8 cellular contexts compared by ENCODE assay signal in genomic region chr20:59222982-59223610, GRCh38.
DNase-seq lines count a peak whose midpoint lies in the region; ATAC-seq lines count a peak whose summit lies in the region.

No MANE protein-coding gene starts in this region.

- peaks cover 12% of the 10 kb centered on the region for H3K4me1 ChIP-seq in HUES6 (ENCODE audit: control insufficient read depth, insufficient read depth, low read length)
- peaks cover 10% of the 10 kb centered on the region for H3K4me1 ChIP-seq in mucosa of stomach (ENCODE audit: control insufficient read depth, insufficient read depth, low read length)

- H3K27me3 ChIP-seq in HUES6 (ENCODE audit: control insufficient read depth, insufficient read depth, low read length) (peaks cover 47% of the 10 kb centered on the region), mucosa of stomach (ENCODE audit: control insufficient read depth, insufficient read depth, low read length) (peaks cover 26% of the 10 kb centered on the region)

- H3K27ac ChIP-seq in HUES6 (ENCODE audit: low read depth, low read length) = no peak overlapping the region

- H3K9me3 Mint-ChIP-seq in central memory CD8-positive, alpha-beta T cell = no peaks in the 10 kb centered on the region

- H3K4me1 Mint-ChIP-seq in central memory CD8-positive, alpha-beta T cell = peaks cover 17% of the 10 kb centered on the region

- no peaks in the 10 kb centered on the region for H3K27me3 Mint-ChIP-seq in central memory CD8-positive, alpha-beta T cell

- ATAC-seq in central memory CD8-positive, alpha-beta T cell (replicated peaks; ENCODE audit: extremely low read depth, poor library complexity, severe bottlenecking) = no peak
- ATAC-seq in HG02938 (IDR thresholded peaks at IDR 0.05; ENCODE audit: unreplicated experiment) = no peak
- no peak for ATAC-seq in HG02870 (IDR thresholded peaks at IDR 0.05; ENCODE audit: unreplicated experiment)
- no peak for ATAC-seq in GM18873 (IDR thresholded peaks at IDR 0.05; ENCODE audit: low FRiP score, unreplicated experiment)

- peak overlapping the region; percentile 76 for H3K27ac Mint-ChIP-seq in central memory CD8-positive, alpha-beta T cell (ENCODE audit: low read depth)

- peak overlapping the region; percentile 34 for H3K9ac ChIP-seq in HUES6 (ENCODE audit: low read length)
- H3K9ac ChIP-seq in mucosa of stomach (ENCODE audit: low read length) = peak overlapping the region; percentile 69

- peaks cover 16% of the 10 kb centered on the region for H3K36me3 Mint-ChIP-seq in central memory CD8-positive, alpha-beta T cell (ENCODE audit: insufficient read depth)

- peak overlapping the region; percentile 73 for H3K4me3 ChIP-seq in HUES6 (ENCODE audit: low read depth, low read length)
- H3K4me3 ChIP-seq in mucosa of stomach (ENCODE audit: low read length) = no peak overlapping the region

- H3K4me3 Mint-ChIP-seq in central memory CD8-positive, alpha-beta T cell = peak overlapping the region; percentile 60

- DNase-seq in 8988T = peak; percentile 51
- no peak for DNase-seq in central memory CD8-positive, alpha-beta T cell (ENCODE audit: low spot score in 2 of 2)
- no peak for DNase-seq in stimulated activated CD8-positive, alpha-beta memory T cell treated with anti-CD3 and anti-CD28 coated beads, Interleukin-4, amount 100 ng/mL, for 48 hours

- H3K9me3 ChIP-seq in HUES6 (ENCODE audit: control insufficient read depth, insufficient read depth, low read depth, low read length) = no peaks in the 10 kb centered on the region
- no peaks in the 10 kb centered on the region for H3K9me3 ChIP-seq in mucosa of stomach (ENCODE audit: control insufficient read depth, low read length)

- no peaks in the 10 kb centered on the region for H3K36me3 ChIP-seq in HUES6 (ENCODE audit: control insufficient read depth, insufficient read depth, low read length)
- no peaks in the 10 kb centered on the region for H3K36me3 ChIP-seq in mucosa of stomach (ENCODE audit: control insufficient read depth, insufficient read depth, low read length)
